27 cellular contexts compared by ENCODE assay signal in genomic region chr12:112468041-112468440, GRCh38.
"Had no signal": no experiment of that assay in that cellular context is flagged by ENCODE, and none has a peak within 500 bp of the region (broad histone marks: within the 10 kb centered on the region; RNA-seq: fewer than 3 reads in every experiment).

No MANE protein-coding gene starts in this region.

- ATAC-seq: activated CD8-positive, alpha-beta T cell treated with anti-CD3 and anti-CD28 coated beads for 36 hours; activated T-cell treated with anti-CD3 and anti-CD28 coated beads, Interleukin-2, amount 50 U/mL, for 72 hours; left colon; naive thymus-derived CD4-positive, alpha-beta T cell; stimulated activated memory B cell treated with anti-CD40 and anti-IgM and Interleukin-4, amounts not matched to agents 10 μg/mL and 1 μg/mL and 100 μg/mL, for 72 hours had no signal

- DNase-seq: activated CD4-positive, alpha-beta T cell treated with anti-CD3 and anti-CD28 coated beads, Interleukin-2, amount 50 U/mL, for 1 hour; activated CD4-positive, CD25-positive, alpha-beta regulatory T cell treated with anti-CD3 and anti-CD28 coated beads, Interleukin-2, amount 50 U/mL, for 72 hours; activated CD8-positive, alpha-beta T cell treated with anti-CD3 and anti-CD28 coated beads for 36 hours; activated effector memory CD4-positive, alpha-beta T cell treated with Interleukin-2 at 50 U/mL for 16 hours; activated naive CD4-positive, alpha-beta T cell treated with Interleukin-2 at 50 U/mL for 16 hours; activated T-cell treated with anti-CD3 and anti-CD28 coated beads, Interleukin-2, amount 50 U/mL, for 72 hours; brain microvascular endothelial cell; dorsolateral prefrontal cortex; effector memory CD4-positive, alpha-beta T cell; heart left ventricle; hypothalamus; immature natural killer cell; kidney; left colon; mammary epithelial cell; midbrain; naive thymus-derived CD4-positive, alpha-beta T cell; stimulated activated CD4-positive, alpha-beta T cell treated with anti-CD3 and anti-CD28 coated beads, Interleukin-1b, Interleukin-23, amount 100 ng/mL, for 48 hours; stimulated activated CD4-positive, alpha-beta T cell treated with anti-CD3 and anti-CD28 coated beads, Interleukin-4, amount 100 ng/mL, for 4 hours; stimulated activated CD8-positive, alpha-beta memory T cell treated with anti-CD3 and anti-CD28 coated beads, Interleukin-4, amount 100 ng/mL, for 48 hours; testis; transverse colon had no signal

- H3K27me3 Mint-ChIP-seq: activated CD8-positive, alpha-beta T cell treated with anti-CD3 and anti-CD28 coated beads for 36 hours; activated naive CD8-positive, alpha-beta T cell; naive thymus-derived CD4-positive, alpha-beta T cell; stimulated activated memory B cell treated with anti-CD40 and anti-IgM and Interleukin-4, amounts not matched to agents 10 μg/mL and 1 μg/mL and 100 μg/mL, for 72 hours had no signal

- H3K4me3 Mint-ChIP-seq: activated CD8-positive, alpha-beta T cell treated with anti-CD3 and anti-CD28 coated beads for 36 hours; activated naive CD8-positive, alpha-beta T cell; activated T-cell treated with anti-CD3 and anti-CD28 coated beads, Interleukin-2, amount 50 U/mL, for 72 hours; immature natural killer cell; naive thymus-derived CD4-positive, alpha-beta T cell; stimulated activated memory B cell treated with anti-CD40 and anti-IgM and Interleukin-4, amounts not matched to agents 10 μg/mL and 1 μg/mL and 100 μg/mL, for 72 hours; T-helper 2 cell treated with Interferon-gamma antibody and Interleukin-4, amounts not matched to agents 5 μg/mL and 100 μg/mL, for 36 hours had no signal

- H3K9me3 ChIP-seq: ascending aorta, heart left ventricle, right atrium auricular region, testis, transverse colon had no signal

- H3K27ac Mint-ChIP-seq: activated CD8-positive, alpha-beta T cell treated with anti-CD3 and anti-CD28 coated beads for 36 hours; activated naive CD8-positive, alpha-beta T cell; activated T-cell treated with anti-CD3 and anti-CD28 coated beads, Interleukin-2, amount 50 U/mL, for 72 hours; stimulated activated memory B cell treated with anti-CD40 and anti-IgM and Interleukin-4, amounts not matched to agents 10 μg/mL and 1 μg/mL and 100 μg/mL, for 72 hours; T-helper 2 cell treated with Interferon-gamma antibody and Interleukin-4, amounts not matched to agents 5 μg/mL and 100 μg/mL, for 36 hours had no signal

- H3K9me3 Mint-ChIP-seq: activated CD8-positive, alpha-beta T cell treated with anti-CD3 and anti-CD28 coated beads for 36 hours; activated T-cell treated with anti-CD3 and anti-CD28 coated beads, Interleukin-2, amount 50 U/mL, for 72 hours; immature natural killer cell; naive thymus-derived CD4-positive, alpha-beta T cell; stimulated activated memory B cell treated with anti-CD40 and anti-IgM and Interleukin-4, amounts not matched to agents 10 μg/mL and 1 μg/mL and 100 μg/mL, for 72 hours; T-helper 2 cell treated with Interferon-gamma antibody and Interleukin-4, amounts not matched to agents 5 μg/mL and 100 μg/mL, for 36 hours had no signal
